In genomic region chr2:210147614-210148013, GRCh38 we compare ENCODE assay signal across 1 cellular context.
TF ChIP-seq lines count a peak whose summit lies in the region.

No MANE protein-coding gene starts in this region.

TF ChIP-seq in HepG2, 621 proteins besides CTCF, POLR2A, EP300 and RAD21 (continued from another document):
- TF ChIP-seq REPIN1 (CRISPR knock-in tag; IDR thresholded peaks at IDR 0.05; ENCODE audit: borderline replicate concordance, low read depth) = no peak
- no peak for TF ChIP-seq SMAD3 (CRISPR knock-in tag; IDR thresholded peaks at IDR 0.05)
- no peak for TF ChIP-seq ZNF180 (CRISPR knock-in tag; IDR thresholded peaks at IDR 0.05; ENCODE audit: borderline replicate concordance, low read depth)
- TF ChIP-seq FOXC1 (CRISPR knock-in tag; IDR thresholded peaks at IDR 0.05; ENCODE audit: borderline replicate concordance) = no peak
- TF ChIP-seq MTF1 (CRISPR knock-in tag; IDR thresholded peaks at IDR 0.05) = no peak
- no peak for TF ChIP-seq EHMT2 (IDR thresholded peaks at IDR 0.05; ENCODE audit: borderline replicate concordance, low read depth, low read length)
